Comparison of ENCODE assay signal across 1 cellular context in the genomic region with DNA sequence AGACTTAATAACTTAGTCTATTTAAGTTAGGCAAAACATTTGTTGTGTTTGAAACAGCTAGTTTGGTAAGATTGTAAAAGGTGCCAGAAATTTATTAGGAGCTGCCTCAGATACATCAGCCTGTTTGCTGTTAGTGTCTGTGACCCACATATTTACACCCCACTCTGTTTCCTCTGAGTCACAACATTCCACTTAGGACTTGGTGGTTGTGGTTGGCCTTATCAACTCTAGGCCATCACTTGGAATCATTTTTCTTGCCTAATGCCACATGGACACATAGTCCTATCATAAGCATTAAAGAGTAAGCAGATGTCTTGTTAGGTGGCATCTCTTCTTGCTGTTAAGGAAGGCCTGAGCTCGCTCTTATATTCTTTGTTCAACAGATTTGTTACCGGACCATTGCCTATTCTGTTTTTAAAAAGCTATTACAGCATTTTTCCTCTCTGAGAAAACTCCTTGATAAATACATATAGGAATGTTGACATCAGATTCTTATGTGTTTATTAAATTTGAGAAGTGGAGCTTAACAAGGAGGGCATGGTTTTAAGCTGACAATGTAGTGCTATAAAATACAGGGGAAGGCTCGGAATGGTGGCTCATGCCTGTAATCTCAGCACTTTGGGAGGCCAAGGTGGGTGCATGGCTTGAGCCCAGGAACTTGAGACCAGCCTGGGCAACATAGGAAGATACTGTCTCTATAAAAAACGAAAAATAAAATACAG.
TF ChIP-seq lines count a peak whose summit lies in the region.

No MANE protein-coding gene starts in this region.

TF ChIP-seq in K562, 482 proteins besides CTCF, POLR2A, EP300 and RAD21 (continued from another document and continues in another):
- TF ChIP-seq, protein P1, sequence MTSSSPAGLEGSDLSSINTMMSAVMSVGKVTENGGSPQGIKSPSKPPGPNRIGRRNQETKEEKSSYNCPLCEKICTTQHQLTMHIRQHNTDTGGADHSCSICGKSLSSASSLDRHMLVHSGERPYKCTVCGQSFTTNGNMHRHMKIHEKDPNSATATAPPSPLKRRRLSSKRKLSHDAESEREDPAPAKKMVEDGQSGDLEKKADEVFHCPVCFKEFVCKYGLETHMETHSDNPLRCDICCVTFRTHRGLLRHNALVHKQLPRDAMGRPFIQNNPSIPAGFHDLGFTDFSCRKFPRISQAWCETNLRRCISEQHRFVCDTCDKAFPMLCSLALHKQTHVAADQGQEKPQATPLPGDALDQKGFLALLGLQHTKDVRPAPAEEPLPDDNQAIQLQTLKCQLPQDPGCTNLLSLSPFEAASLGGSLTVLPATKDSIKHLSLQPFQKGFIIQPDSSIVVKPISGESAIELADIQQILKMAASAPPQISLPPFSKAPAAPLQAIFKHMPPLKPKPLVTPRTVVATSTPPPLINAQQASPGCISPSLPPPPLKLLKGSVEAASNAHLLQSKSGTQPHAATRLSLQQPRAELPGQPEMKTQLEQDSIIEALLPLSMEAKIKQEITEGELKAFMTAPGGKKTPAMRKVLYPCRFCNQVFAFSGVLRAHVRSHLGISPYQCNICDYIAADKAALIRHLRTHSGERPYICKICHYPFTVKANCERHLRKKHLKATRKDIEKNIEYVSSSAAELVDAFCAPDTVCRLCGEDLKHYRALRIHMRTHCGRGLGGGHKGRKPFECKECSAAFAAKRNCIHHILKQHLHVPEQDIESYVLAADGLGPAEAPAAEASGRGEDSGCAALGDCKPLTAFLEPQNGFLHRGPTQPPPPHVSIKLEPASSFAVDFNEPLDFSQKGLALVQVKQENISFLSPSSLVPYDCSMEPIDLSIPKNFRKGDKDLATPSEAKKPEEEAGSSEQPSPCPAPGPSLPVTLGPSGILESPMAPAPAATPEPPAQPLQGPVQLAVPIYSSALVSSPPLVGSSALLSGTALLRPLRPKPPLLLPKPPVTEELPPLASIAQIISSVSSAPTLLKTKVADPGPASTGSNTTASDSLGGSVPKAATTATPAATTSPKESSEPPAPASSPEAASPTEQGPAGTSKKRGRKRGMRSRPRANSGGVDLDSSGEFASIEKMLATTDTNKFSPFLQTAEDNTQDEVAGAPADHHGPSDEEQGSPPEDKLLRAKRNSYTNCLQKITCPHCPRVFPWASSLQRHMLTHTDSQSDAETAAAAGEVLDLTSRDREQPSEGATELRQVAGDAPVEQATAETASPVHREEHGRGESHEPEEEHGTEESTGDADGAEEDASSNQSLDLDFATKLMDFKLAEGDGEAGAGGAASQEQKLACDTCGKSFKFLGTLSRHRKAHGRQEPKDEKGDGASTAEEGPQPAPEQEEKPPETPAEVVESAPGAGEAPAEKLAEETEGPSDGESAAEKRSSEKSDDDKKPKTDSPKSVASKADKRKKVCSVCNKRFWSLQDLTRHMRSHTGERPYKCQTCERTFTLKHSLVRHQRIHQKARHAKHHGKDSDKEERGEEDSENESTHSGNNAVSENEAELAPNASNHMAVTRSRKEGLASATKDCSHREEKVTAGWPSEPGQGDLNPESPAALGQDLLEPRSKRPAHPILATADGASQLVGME (CRISPR knock-in tag; IDR thresholded peaks at IDR 0.05) = no peak
- TF ChIP-seq MTA2 (IDR thresholded peaks at IDR 0.05; ENCODE audit: low read depth) (no peak), FOXJ3 (CRISPR knock-in tag; IDR thresholded peaks at IDR 0.05) (no peak), SMARCB1 (IDR thresholded peaks at IDR 0.05; ENCODE audit: insufficient read length, low read depth) (no peak), NR2C1 (IDR thresholded peaks at IDR 0.05) (no peak), NR2C1 (tag; IDR thresholded peaks at IDR 0.05) (no peak), HDAC8 (tag; IDR thresholded peaks at IDR 0.05) (no peak), ZNF143 (CRISPR knock-in tag; IDR thresholded peaks at IDR 0.05) (no peak), MEF2D (tag; conservative IDR thresholded peaks at IDR 0.05; ENCODE audit: low read depth) (no peak), ETS2 (tag; IDR thresholded peaks at IDR 0.05; ENCODE audit: borderline replicate concordance, poor library complexity, severe bottlenecking) (no peak), ESRRA (IDR thresholded peaks at IDR 0.05; ENCODE audit: borderline replicate concordance, low read depth) (peak; percentile 79; the same call in 1 of the 2 replicates), ZFX (CRISPR knock-in tag; IDR thresholded peaks at IDR 0.05) (no peak), CBX3 (IDR thresholded peaks at IDR 0.05; ENCODE audit: borderline replicate concordance in 1 of 2, low read length in 2 of 2) (no peak), CBFA2T2 (conservative IDR thresholded peaks at IDR 0.05) (no peak; the same call in 1 of the 2 replicates), POLR3A (IDR thresholded peaks at IDR 0.05; ENCODE audit: borderline replicate concordance, extremely low read depth, insufficient read depth, insufficient read length) (no peak), PTRF (tag; IDR thresholded peaks at IDR 0.05) (no peak), TAF1 (IDR thresholded peaks at IDR 0.05; ENCODE audit: control insufficient read depth, extremely low read depth, insufficient read depth, low read length, severe bottlenecking) (no peak), HMGN3 (IDR thresholded peaks at IDR 0.05; ENCODE audit: borderline replicate concordance, extremely low read depth, insufficient read length, low read depth, low read length) (no peak), SRSF3 (IDR thresholded peaks at IDR 0.05; ENCODE audit: insufficient read depth, low read length) (no peak), RFX1 (IDR thresholded peaks at IDR 0.05) (no peak), HNRNPLL (IDR thresholded peaks at IDR 0.05; ENCODE audit: low read depth, low read length, poor library complexity, severe bottlenecking) (no peak), NCOA6 (IDR thresholded peaks at IDR 0.05) (no peak), ZNF212 (CRISPR knock-in tag; IDR thresholded peaks at IDR 0.05) (no peak), NFATC3 (IDR thresholded peaks at IDR 0.05) (no peak), KLF1 (tag; IDR thresholded peaks at IDR 0.05) (no peak), TCF3 (CRISPR knock-in tag; IDR thresholded peaks at IDR 0.05) (peak; percentile 29; the same call in 1 of the 2 replicates), PHB2 (IDR thresholded peaks at IDR 0.05; ENCODE audit: low read depth) (no peak), FUS (optimal IDR thresholded peaks at IDR 0.05; ENCODE audit: low read depth, low read length) (no peak), ELF4 (CRISPR knock-in tag; IDR thresholded peaks at IDR 0.05) (no peak), ZNF24 (IDR thresholded peaks at IDR 0.05) (no peak), CREBBP (IDR thresholded peaks at IDR 0.05; ENCODE audit: low read depth, low read length) (no peak), SIRT6 (IDR thresholded peaks at IDR 0.05; ENCODE audit: low read depth, low read length) (no peak), CEBPB (tag; IDR thresholded peaks at IDR 0.05) (peak; percentile 25; the same call in 1 of the 2 replicates), KDM4B (IDR thresholded peaks at IDR 0.05; ENCODE audit: borderline replicate concordance in 2 of 2, low read depth in 1 of 2) (no peak), ZNF76 (CRISPR knock-in tag; IDR thresholded peaks at IDR 0.05; ENCODE audit: borderline replicate concordance) (no peak), KHSRP (IDR thresholded peaks at IDR 0.05) (no peak), KAT8 (IDR thresholded peaks at IDR 0.05; ENCODE audit: low read depth) (no peak), TBP (optimal IDR thresholded peaks at IDR 0.05; ENCODE audit: low read depth, low read length) (no peak), RBM25 (IDR thresholded peaks at IDR 0.05; ENCODE audit: low read depth, low read length, severe bottlenecking) (no peak), KDM2B (CRISPR knock-in tag; IDR thresholded peaks at IDR 0.05) (no peak), COPS2 (conservative IDR thresholded peaks at IDR 0.05) (no peak), RBBP5 (IDR thresholded peaks at IDR 0.05; ENCODE audit: borderline replicate concordance, insufficient read depth, low read length, poor library complexity, severe bottlenecking) (no peak), ZNF586 (CRISPR knock-in tag; conservative IDR thresholded peaks at IDR 0.05) (no peak), ARID1B (IDR thresholded peaks at IDR 0.05) (peak; percentile 74), FOSL1 (tag; conservative IDR thresholded peaks at IDR 0.05) (peak; percentile 93), GATA2 (CRISPR knock-in tag; IDR thresholded peaks at IDR 0.05) (0 out of 2 replicates have a peak, but pooled peaks have one; percentile 34), BRCA1 (IDR thresholded peaks at IDR 0.05) (no peak), BRCA1 (CRISPR knock-in tag; IDR thresholded peaks at IDR 0.05) (no peak), MEF2A (IDR thresholded peaks at IDR 0.05; ENCODE audit: control insufficient read depth, low read depth, low read length) (no peak), PTBP1 (IDR thresholded peaks at IDR 0.05; ENCODE audit: low read depth, low read length) (no peak), ZBTB7A (IDR thresholded peaks at IDR 0.05; ENCODE audit: borderline replicate concordance, control insufficient read depth, low read depth, low read length) (no peak)
- TF ChIP-seq, protein P2, sequence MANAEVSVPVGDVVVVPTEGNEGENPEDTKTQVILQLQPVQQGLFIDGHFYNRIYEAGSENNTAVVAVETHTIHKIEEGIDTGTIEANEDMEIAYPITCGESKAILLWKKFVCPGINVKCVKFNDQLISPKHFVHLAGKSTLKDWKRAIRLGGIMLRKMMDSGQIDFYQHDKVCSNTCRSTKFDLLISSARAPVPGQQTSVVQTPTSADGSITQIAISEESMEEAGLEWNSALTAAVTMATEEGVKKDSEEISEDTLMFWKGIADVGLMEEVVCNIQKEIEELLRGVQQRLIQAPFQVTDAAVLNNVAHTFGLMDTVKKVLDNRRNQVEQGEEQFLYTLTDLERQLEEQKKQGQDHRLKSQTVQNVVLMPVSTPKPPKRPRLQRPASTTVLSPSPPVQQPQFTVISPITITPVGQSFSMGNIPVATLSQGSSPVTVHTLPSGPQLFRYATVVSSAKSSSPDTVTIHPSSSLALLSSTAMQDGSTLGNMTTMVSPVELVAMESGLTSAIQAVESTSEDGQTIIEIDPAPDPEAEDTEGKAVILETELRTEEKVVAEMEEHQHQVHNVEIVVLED (CRISPR knock-in tag; IDR thresholded peaks at IDR 0.05) = no peak
- TF ChIP-seq, protein P3, sequence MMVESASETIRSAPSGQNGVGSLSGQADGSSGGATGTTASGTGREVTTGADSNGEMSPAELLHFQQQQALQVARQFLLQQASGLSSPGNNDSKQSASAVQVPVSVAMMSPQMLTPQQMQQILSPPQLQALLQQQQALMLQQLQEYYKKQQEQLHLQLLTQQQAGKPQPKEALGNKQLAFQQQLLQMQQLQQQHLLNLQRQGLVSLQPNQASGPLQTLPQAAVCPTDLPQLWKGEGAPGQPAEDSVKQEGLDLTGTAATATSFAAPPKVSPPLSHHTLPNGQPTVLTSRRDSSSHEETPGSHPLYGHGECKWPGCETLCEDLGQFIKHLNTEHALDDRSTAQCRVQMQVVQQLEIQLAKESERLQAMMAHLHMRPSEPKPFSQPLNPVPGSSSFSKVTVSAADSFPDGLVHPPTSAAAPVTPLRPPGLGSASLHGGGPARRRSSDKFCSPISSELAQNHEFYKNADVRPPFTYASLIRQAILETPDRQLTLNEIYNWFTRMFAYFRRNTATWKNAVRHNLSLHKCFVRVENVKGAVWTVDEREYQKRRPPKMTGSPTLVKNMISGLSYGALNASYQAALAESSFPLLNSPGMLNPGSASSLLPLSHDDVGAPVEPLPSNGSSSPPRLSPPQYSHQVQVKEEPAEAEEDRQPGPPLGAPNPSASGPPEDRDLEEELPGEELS (CRISPR knock-in tag; IDR thresholded peaks at IDR 0.05; ENCODE audit: borderline replicate concordance) = no peak
- TF ChIP-seq, protein P4, sequence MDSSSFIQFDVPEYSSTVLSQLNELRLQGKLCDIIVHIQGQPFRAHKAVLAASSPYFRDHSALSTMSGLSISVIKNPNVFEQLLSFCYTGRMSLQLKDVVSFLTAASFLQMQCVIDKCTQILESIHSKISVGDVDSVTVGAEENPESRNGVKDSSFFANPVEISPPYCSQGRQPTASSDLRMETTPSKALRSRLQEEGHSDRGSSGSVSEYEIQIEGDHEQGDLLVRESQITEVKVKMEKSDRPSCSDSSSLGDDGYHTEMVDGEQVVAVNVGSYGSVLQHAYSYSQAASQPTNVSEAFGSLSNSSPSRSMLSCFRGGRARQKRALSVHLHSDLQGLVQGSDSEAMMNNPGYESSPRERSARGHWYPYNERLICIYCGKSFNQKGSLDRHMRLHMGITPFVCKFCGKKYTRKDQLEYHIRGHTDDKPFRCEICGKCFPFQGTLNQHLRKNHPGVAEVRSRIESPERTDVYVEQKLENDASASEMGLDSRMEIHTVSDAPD (CRISPR knock-in tag; IDR thresholded peaks at IDR 0.05) = no peak
- TF ChIP-seq, protein P5, sequence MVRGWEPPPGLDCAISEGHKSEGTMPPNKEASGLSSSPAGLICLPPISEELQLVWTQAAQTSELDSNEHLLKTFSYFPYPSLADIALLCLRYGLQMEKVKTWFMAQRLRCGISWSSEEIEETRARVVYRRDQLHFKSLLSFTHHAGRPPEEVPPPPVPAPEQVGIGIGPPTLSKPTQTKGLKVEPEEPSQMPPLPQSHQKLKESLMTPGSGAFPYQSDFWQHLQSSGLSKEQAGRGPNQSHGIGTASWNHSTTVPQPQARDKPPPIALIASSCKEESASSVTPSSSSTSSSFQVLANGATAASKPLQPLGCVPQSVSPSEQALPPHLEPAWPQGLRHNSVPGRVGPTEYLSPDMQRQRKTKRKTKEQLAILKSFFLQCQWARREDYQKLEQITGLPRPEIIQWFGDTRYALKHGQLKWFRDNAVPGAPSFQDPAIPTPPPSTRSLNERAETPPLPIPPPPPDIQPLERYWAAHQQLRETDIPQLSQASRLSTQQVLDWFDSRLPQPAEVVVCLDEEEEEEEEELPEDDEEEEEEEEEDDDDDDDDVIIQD (CRISPR knock-in tag; IDR thresholded peaks at IDR 0.05) = no peak
- TF ChIP-seq, protein P6, sequence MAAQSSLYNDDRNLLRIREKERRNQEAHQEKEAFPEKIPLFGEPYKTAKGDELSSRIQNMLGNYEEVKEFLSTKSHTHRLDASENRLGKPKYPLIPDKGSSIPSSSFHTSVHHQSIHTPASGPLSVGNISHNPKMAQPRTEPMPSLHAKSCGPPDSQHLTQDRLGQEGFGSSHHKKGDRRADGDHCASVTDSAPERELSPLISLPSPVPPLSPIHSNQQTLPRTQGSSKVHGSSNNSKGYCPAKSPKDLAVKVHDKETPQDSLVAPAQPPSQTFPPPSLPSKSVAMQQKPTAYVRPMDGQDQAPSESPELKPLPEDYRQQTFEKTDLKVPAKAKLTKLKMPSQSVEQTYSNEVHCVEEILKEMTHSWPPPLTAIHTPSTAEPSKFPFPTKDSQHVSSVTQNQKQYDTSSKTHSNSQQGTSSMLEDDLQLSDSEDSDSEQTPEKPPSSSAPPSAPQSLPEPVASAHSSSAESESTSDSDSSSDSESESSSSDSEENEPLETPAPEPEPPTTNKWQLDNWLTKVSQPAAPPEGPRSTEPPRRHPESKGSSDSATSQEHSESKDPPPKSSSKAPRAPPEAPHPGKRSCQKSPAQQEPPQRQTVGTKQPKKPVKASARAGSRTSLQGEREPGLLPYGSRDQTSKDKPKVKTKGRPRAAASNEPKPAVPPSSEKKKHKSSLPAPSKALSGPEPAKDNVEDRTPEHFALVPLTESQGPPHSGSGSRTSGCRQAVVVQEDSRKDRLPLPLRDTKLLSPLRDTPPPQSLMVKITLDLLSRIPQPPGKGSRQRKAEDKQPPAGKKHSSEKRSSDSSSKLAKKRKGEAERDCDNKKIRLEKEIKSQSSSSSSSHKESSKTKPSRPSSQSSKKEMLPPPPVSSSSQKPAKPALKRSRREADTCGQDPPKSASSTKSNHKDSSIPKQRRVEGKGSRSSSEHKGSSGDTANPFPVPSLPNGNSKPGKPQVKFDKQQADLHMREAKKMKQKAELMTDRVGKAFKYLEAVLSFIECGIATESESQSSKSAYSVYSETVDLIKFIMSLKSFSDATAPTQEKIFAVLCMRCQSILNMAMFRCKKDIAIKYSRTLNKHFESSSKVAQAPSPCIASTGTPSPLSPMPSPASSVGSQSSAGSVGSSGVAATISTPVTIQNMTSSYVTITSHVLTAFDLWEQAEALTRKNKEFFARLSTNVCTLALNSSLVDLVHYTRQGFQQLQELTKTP (IDR thresholded peaks at IDR 0.05; ENCODE audit: low read depth in 1 of 2, partially characterized antibody in 2 of 2) = no peak
